12 cellular contexts compared by ENCODE assay signal in the genomic region with DNA sequence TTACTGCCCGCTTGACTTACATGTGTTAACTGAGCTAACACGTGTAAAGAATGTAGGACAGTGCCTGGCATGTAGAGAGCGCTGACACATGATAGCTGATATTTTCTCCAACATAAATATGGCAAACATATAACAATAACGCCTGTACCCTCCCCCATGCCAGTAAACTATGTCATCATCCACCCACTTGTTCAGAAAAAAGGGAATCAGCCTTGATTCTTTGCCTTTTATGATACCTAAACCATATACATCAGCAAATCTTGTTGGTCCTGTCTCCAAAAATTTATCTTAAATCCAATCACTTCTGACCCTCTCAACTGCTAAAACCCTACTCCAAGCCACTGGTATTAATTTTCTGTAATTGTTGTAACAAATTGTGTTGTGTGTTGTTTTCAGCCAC. TPM values are rescaled to one million over a fixed set of nuclear protein-coding genes. Genes with fewer than 3 reads are reported as not detected.
A peak's percentile ranks its signal among the peaks of the same experiment; 100 is the strongest.
DNase-seq lines count a peak whose midpoint lies in the region; ATAC-seq and TF ChIP-seq lines count a peak whose summit lies in the region.
"Had no signal": no experiment of that assay in that cellular context is flagged by ENCODE, and none has a peak within 500 bp of the region (broad histone marks: within the 10 kb centered on the region; RNA-seq: fewer than 3 reads in every experiment).

No MANE protein-coding gene starts in this region.

- ATAC-seq in GM21515 (IDR thresholded peaks at IDR 0.05; ENCODE audit: unreplicated experiment) (no peak), GM19328 (IDR thresholded peaks at IDR 0.05; ENCODE audit: unreplicated experiment) (no peak)

- peak overlapping the region; percentile 94 for H2AFZ ChIP-seq in GM23248

- 41 to 42% methylated on average over 4 of the region's 4 CpGs for WGBS in GM23248 (ENCODE audit: low coverage in 1 of 2, low lambda C conversion rate in 2 of 2, missing lambda C conversion rate in 2 of 2), 2 experiments

- no peak overlapping the region for H3K9ac ChIP-seq in GM23248

- TF ChIP-seq CTCF in NB4 (IDR thresholded peaks at IDR 0.05; ENCODE audit: low read depth, low read length) (no peak), chondrocyte (IDR thresholded peaks at IDR 0.05) (no peak), progenitor cell of endocrine pancreas (IDR thresholded peaks at IDR 0.05; ENCODE audit: unreplicated experiment) (no peak)

- TF ChIP-seq POLR2A in NB4 (IDR thresholded peaks at IDR 0.05; ENCODE audit: extremely low read depth, insufficient read length) = no peak

- H3K36me3 Mint-ChIP-seq in chondrocyte (ENCODE audit: low read depth) = no peaks in the 10 kb centered on the region
- peaks cover 3% of the 10 kb centered on the region for H3K36me3 Mint-ChIP-seq in progenitor cell of endocrine pancreas (ENCODE audit: insufficient read depth)

- no peaks in the 10 kb centered on the region for H3K27me3 Mint-ChIP-seq in chondrocyte (ENCODE audit: low read depth)
- H3K27me3 Mint-ChIP-seq in progenitor cell of endocrine pancreas = peaks cover 30% of the 10 kb centered on the region

- H3K27me3 ChIP-seq in GM23248 (replicated peaks; ENCODE audit: insufficient read depth) = no peaks in the 10 kb centered on the region
- H3K27me3 ChIP-seq: thyroid gland had no signal

- no peaks in the 10 kb centered on the region for H3K9me3 Mint-ChIP-seq in chondrocyte (ENCODE audit: low read depth)
- H3K9me3 Mint-ChIP-seq in progenitor cell of endocrine pancreas (ENCODE audit: low read depth) = no peaks in the 10 kb centered on the region

- H3K4me2 ChIP-seq in GM23248 (ENCODE audit: unreplicated experiment) = peak overlapping the region; percentile 77

- H3K36me3 ChIP-seq in GM23248 (ENCODE audit: low read depth) = no peaks in the 10 kb centered on the region; the same call in 1 of the 2 replicates
- H3K36me3 ChIP-seq: thyroid gland had no signal

- H3K4me3 Mint-ChIP-seq in chondrocyte (ENCODE audit: unreplicated experiment) = no peak overlapping the region
- peak overlapping the region; percentile 84 for H3K4me3 Mint-ChIP-seq in progenitor cell of endocrine pancreas (ENCODE audit: low read depth)

- H3K4me1 ChIP-seq in GM23248 (ENCODE audit: insufficient read depth) = peaks cover 10% of the 10 kb centered on the region

- H3K79me2 ChIP-seq in GM23248 (ENCODE audit: insufficient read depth) = peaks cover 11% of the 10 kb centered on the region

- DNase-seq in GM23248 (no peak), NB4 (ENCODE audit: low read depth) (peak; percentile 29), chondrocyte (ENCODE audit: low spot score) (no peak), progenitor cell of endocrine pancreas (ENCODE audit: low spot score, unreplicated experiment) (no peak), cortex of kidney (lab: John Stamatoyannopoulos, UW) (no peak), NCI-H2029 (lab: John Stamatoyannopoulos, UW) (no peak)
- DNase-seq: NCI-H345; SK-N-SH; stimulated activated CD4-positive, alpha-beta T cell treated with anti-CD3 and anti-CD28 coated beads, Interleukin-2, amount 100 ng/mL, for 24 hours; thyroid gland had no signal

- peak overlapping the region; percentile 42; the same call in 1 of the 2 replicates for H3K27ac ChIP-seq in GM23248

- no peaks in the 10 kb centered on the region for H3K9me3 ChIP-seq in GM23248 (ENCODE audit: low read depth)
- H3K9me3 ChIP-seq: SK-N-SH, thyroid gland had no signal

- peak overlapping the region; percentile 82 for H3K27ac Mint-ChIP-seq in chondrocyte (ENCODE audit: unreplicated experiment)
- H3K27ac Mint-ChIP-seq in progenitor cell of endocrine pancreas = peak overlapping the region; percentile 92

- in situ Hi-C loops in GM23248 (cut with MboI) = no loop called here

- H3K9me2 ChIP-seq in GM23248 (ENCODE audit: insufficient read depth) = no peaks in the 10 kb centered on the region
- H3K9me2 ChIP-seq: SK-N-SH had no signal

- H3K4me1 Mint-ChIP-seq in chondrocyte (ENCODE audit: low read depth) (peaks cover 36% of the 10 kb centered on the region), progenitor cell of endocrine pancreas (ENCODE audit: low read depth) (peaks cover 27% of the 10 kb centered on the region)

- H3F3A ChIP-seq in GM23248 (ENCODE audit: insufficient read depth) = no peaks in the 10 kb centered on the region

- peak overlapping the region; percentile 79 for H3K4me3 ChIP-seq in GM23248
- peak overlapping the region; percentile 87 for H3K4me3 ChIP-seq in NB4 (ENCODE audit: low read depth, low read length)

- no peaks in the 10 kb centered on the region for H4K20me1 ChIP-seq in GM23248 (ENCODE audit: insufficient read depth)

RNA-seq across cellular contexts. Expression of a gene that starts 1.1 kb away (rescaled TPM):
- 17.0 and 21.5 TPM in 2 replicates for total RNA-seq in GM23248 (2014; rRNA removed; shearing (Covaris generic))
- polyA plus RNA-seq in GM23248 (2016; fragmentation: Nextera tagmentation; extraction: Ambion mirVana) = 16.2 and 16.7 TPM in 2 replicates
- total RNA-seq in chondrocyte = 20.7 to 36.4 TPM (median 21.6 TPM) in 3 replicates
- 107 and 109 TPM in 2 replicates for total RNA-seq in progenitor cell of endocrine pancreas

RNA-seq across cellular contexts. Expression of a gene that starts 22.0 kb away (rescaled TPM):
- total RNA-seq in GM23248 (2014; rRNA removed; shearing (Covaris generic)) = 13.5 and 13.8 TPM in 2 replicates
- 10.5 and 11.6 TPM in 2 replicates for polyA plus RNA-seq in GM23248 (2016; fragmentation: Nextera tagmentation; extraction: Ambion mirVana)
- total RNA-seq in chondrocyte (17.1 to 20.2 TPM (median 19.8 TPM) in 3 replicates), progenitor cell of endocrine pancreas (36.8 and 37.2 TPM in 2 replicates)

RNA-seq across cellular contexts. Expression of a gene that starts 34.3 kb away (rescaled TPM):
- total RNA-seq in GM23248 (2014; rRNA removed; shearing (Covaris generic)) = 46.4 and 64.4 TPM in 2 replicates
- 5.3 and 5.9 TPM in 2 replicates for polyA plus RNA-seq in GM23248 (2016; fragmentation: Nextera tagmentation; extraction: Ambion mirVana)
- total RNA-seq in chondrocyte (30.1 to 33.9 TPM (median 30.8 TPM) in 3 replicates), progenitor cell of endocrine pancreas (32.5 and 35.1 TPM in 2 replicates)

RNA-seq across cellular contexts. Expression of a gene that starts 46.0 kb away (rescaled TPM):
- total RNA-seq in GM23248 (2014; rRNA removed; shearing (Covaris generic)) = 3.5 and 6.1 TPM in 2 replicates
- polyA plus RNA-seq in GM23248 (2016; fragmentation: Nextera tagmentation; extraction: Ambion mirVana) = 5.0 and 5.8 TPM in 2 replicates
- total RNA-seq in chondrocyte (5.2 to 6.0 TPM (median 5.8 TPM) in 3 replicates), progenitor cell of endocrine pancreas (16.0 and 16.6 TPM in 2 replicates)
